ENCODE assay signal across 14 cellular contexts in the genomic region with DNA sequence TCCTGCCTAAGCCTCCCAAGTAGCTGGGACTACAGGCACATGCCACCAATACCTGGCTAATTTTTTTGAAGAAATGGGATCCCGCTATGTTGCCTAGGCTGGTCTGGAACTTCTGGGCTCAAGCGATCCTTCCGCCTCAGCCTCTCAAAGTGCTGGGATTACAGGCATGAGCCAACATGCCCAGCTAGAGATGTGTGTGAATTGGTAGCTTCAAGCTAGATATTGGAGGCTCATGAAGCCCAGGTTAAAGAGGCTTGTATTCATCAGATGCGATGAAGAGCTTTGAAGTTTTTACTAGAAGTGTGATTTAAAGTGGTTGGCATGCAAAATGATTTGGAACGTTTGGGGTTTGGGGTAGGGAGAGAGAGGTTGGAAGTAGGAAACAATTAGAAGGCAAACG. TPM values are rescaled to one million over a fixed set of nuclear protein-coding genes. Genes with fewer than 3 reads are reported as not detected.
DNase-seq lines count a peak whose midpoint lies in the region; ATAC-seq and TF ChIP-seq lines count a peak whose summit lies in the region.
"Had no signal": no experiment of that assay in that cellular context is flagged by ENCODE, and none has a peak within 500 bp of the region (broad histone marks: within the 10 kb centered on the region; RNA-seq: fewer than 3 reads in every experiment).

No MANE protein-coding gene starts in this region.

- peak overlapping the region; percentile 98 for H4K8ac ChIP-seq in IMR-90 (ENCODE audit: low read depth in 2 of 2, low read length in 2 of 2)

- H2BK5ac ChIP-seq in IMR-90 (ENCODE audit: low read depth, low read length, poor library complexity, severe bottlenecking): peak overlapping the region; percentile 100

- peak overlapping the region; percentile 96 for H3K14ac ChIP-seq in IMR-90 (replicated peaks; ENCODE audit: low read depth, low read length)

- H3K56ac ChIP-seq in IMR-90 (ENCODE audit: extremely low read depth, insufficient read depth, low read length): peak overlapping the region; percentile 89

- H2AK5ac ChIP-seq in IMR-90 (ENCODE audit: low read depth, low read length): peak overlapping the region; percentile 100

- in situ Hi-C loops in IMR-90 (cut with MboI; ENCODE audit: low sequenced_read_pairs): no loop called here

- peaks cover 31% of the 10 kb centered on the region for H3K9me1 ChIP-seq in IMR-90 (ENCODE audit: insufficient read depth, low read length)

- TF ChIP-seq CTCF in IMR-90 (conservative IDR thresholded peaks at IDR 0.05; ENCODE audit: low read depth, low read length) (no peak), nephron (IDR thresholded peaks at IDR 0.05; ENCODE audit: unreplicated experiment in 3 of 3) (no peak), BE2C (IDR thresholded peaks at IDR 0.05; ENCODE audit: low read depth, low read length) (no peak), heart left ventricle (IDR thresholded peaks at IDR 0.05) (no peak)

- TF ChIP-seq RAD21 in IMR-90 (IDR thresholded peaks at IDR 0.05; ENCODE audit: low read length): no peak

- no peaks in the 10 kb centered on the region for H3K36me3 ChIP-seq in CD4-positive, CD25-positive, alpha-beta regulatory T cell (ENCODE audit: control insufficient read depth, insufficient read depth, low read length)
- H3K36me3 ChIP-seq in IMR-90 (ENCODE audit: control insufficient read depth, insufficient read depth, low read length) (no peaks in the 10 kb centered on the region), BE2C (no peaks in the 10 kb centered on the region), heart left ventricle (no peaks in the 10 kb centered on the region)
- H3K36me3 ChIP-seq: right atrium auricular region had no signal

- peak overlapping the region; percentile 99 for H3K4ac ChIP-seq in IMR-90 (ENCODE audit: low read depth, low read length)

- peak overlapping the region; percentile 97 for H2BK15ac ChIP-seq in IMR-90 (ENCODE audit: low read depth, low read length)

- H3K27me3 ChIP-seq in CD4-positive, CD25-positive, alpha-beta regulatory T cell (ENCODE audit: control insufficient read depth, insufficient read depth, low read length): no peaks in the 10 kb centered on the region
- H3K27me3 ChIP-seq in IMR-90 (ENCODE audit: control insufficient read depth, insufficient read depth, low read length) (no peaks in the 10 kb centered on the region), BE2C (no peaks in the 10 kb centered on the region), heart left ventricle (no peaks in the 10 kb centered on the region)
- H3K27me3 ChIP-seq: MG63, right atrium auricular region had no signal

- peaks cover 32 to 77% of the 10 kb centered on the region in 2 experiments for H3K79me1 ChIP-seq in IMR-90 (ENCODE audit: low read depth in 1 of 2, low read length in 2 of 2)

- BruUV-seq in IMR-90 (replicated peaks; lab: Mats Ljungman, UMichigan): no TSS peak

- peak overlapping the region; percentile 2 to 83 (median 24) for H3K4me3 Mint-ChIP-seq in CD4-positive, CD25-positive, alpha-beta regulatory T cell
- peak overlapping the region; percentile 64 for H3K4me3 Mint-ChIP-seq in activated naive CD8-positive, alpha-beta T cell treated with anti-CD3 and anti-CD28 coated beads, Interleukin-2, amount 10 ng/mL, durations not matched to agents 7 days and 5 days
- no peak overlapping the region for H3K4me3 Mint-ChIP-seq in nephron

- no peak overlapping the region for H3K9ac ChIP-seq in IMR-90 (ENCODE audit: low read depth, low read length)

- peaks cover 23 to 72% (median 48%) of the 10 kb centered on the region in 4 donors for H3K4me1 Mint-ChIP-seq in CD4-positive, CD25-positive, alpha-beta regulatory T cell
- H3K4me1 Mint-ChIP-seq in activated naive CD8-positive, alpha-beta T cell treated with anti-CD3 and anti-CD28 coated beads, Interleukin-2, amount 10 ng/mL, durations not matched to agents 7 days and 5 days: peaks cover 37% of the 10 kb centered on the region
- peaks cover 45% of the 10 kb centered on the region for H3K4me1 Mint-ChIP-seq in nephron

- no peaks in the 10 kb centered on the region for H4K20me1 ChIP-seq in IMR-90 (ENCODE audit: insufficient read depth, low read length)

- intact Hi-C loops in IMR-90 (cut with micrococcal nuclease) (no loop called here), heart left ventricle (cut with DNase I) (loop anchor here in 1 of 10 donors (10.0 kb wide), 1 partner anchor 382 kb away; no protein-coding TSS in a partner anchor)

- 82 to 100% methylated on average over 1 to 5 of the region's 6 CpGs for WGBS in IMR-90 (ENCODE audit: extremely low coverage in 2 of 2, insufficient read length in 1 of 2), 2 experiments
- WGBS in heart left ventricle, 4 donors: 83 to 87% (median 86%) methylated on average over 6 of the region's 6 CpGs

- no peak for DNase-seq in CD4-positive, CD25-positive, alpha-beta regulatory T cell
- DNase-seq in IMR-90 (no peak), BE2C (no peak), COLO668 (lab: John Stamatoyannopoulos, UW; ENCODE audit: unreplicated experiment) (no peak), heart left ventricle (no peak)
- DNase-seq in activated naive CD8-positive, alpha-beta T cell treated with anti-CD3 and anti-CD28 coated beads, Interleukin-2, amount 10 ng/mL, durations not matched to agents 7 days and 5 days: no peak
- DNase-seq: aorta, DMS53, erythroblast, MG63, NCI-H345, SIG-M5 had no signal

- peaks cover 28% of the 10 kb centered on the region for H3K4me1 ChIP-seq in CD4-positive, CD25-positive, alpha-beta regulatory T cell (ENCODE audit: control insufficient read depth, insufficient read depth, low read length, poor library complexity, severe bottlenecking)
- peaks cover 40% of the 10 kb centered on the region for H3K4me1 ChIP-seq in IMR-90 (ENCODE audit: control insufficient read depth, insufficient read depth, low read length)
- H3K4me1 ChIP-seq in BE2C: no peaks in the 10 kb centered on the region
- H3K4me1 ChIP-seq in heart left ventricle: peaks cover 0 to 64% (median 30%) of the 10 kb centered on the region in 12 donors

- peak overlapping the region; percentile 98 for H2BK20ac ChIP-seq in IMR-90 (ENCODE audit: low read depth, low read length)

- no peak overlapping the region for H3K4me2 ChIP-seq in IMR-90 (ENCODE audit: low read depth, low read length)

- H3K36me3 Mint-ChIP-seq in CD4-positive, CD25-positive, alpha-beta regulatory T cell: no peaks in the 10 kb centered on the region
- no peaks in the 10 kb centered on the region for H3K36me3 Mint-ChIP-seq in activated naive CD8-positive, alpha-beta T cell treated with anti-CD3 and anti-CD28 coated beads, Interleukin-2, amount 10 ng/mL, durations not matched to agents 7 days and 5 days
- H3K36me3 Mint-ChIP-seq in nephron (ENCODE audit: low read depth): no peaks in the 10 kb centered on the region

- H3K18ac ChIP-seq in IMR-90 (ENCODE audit: low read depth, low read length): peak overlapping the region; percentile 75

- H3K23ac ChIP-seq in IMR-90 (ENCODE audit: low read depth, low read length): peak overlapping the region; percentile 97

- CTCF ChIA-PET in IMR-90 (lab: Yijun Ruan, JAX): no interaction called here

- H3K9me3 Mint-ChIP-seq in CD4-positive, CD25-positive, alpha-beta regulatory T cell: no peaks in the 10 kb centered on the region
- no peaks in the 10 kb centered on the region for H3K9me3 Mint-ChIP-seq in activated naive CD8-positive, alpha-beta T cell treated with anti-CD3 and anti-CD28 coated beads, Interleukin-2, amount 10 ng/mL, durations not matched to agents 7 days and 5 days
- no peaks in the 10 kb centered on the region for H3K9me3 Mint-ChIP-seq in nephron

- H3K4me3 ChIP-seq in CD4-positive, CD25-positive, alpha-beta regulatory T cell (ENCODE audit: low read depth, low read length): peak overlapping the region; percentile 56
- no peak overlapping the region for H3K4me3 ChIP-seq in IMR-90 (ENCODE audit: insufficient read depth, low read depth, low read length)
- no peak overlapping the region for H3K4me3 ChIP-seq in BE2C (ENCODE audit: low read depth, low read length)
- H3K4me3 ChIP-seq in heart left ventricle: no peak overlapping the region
- H3K4me3 ChIP-seq: MG63, right atrium auricular region had no signal

- dilution Hi-C loops in IMR-90 (cut with HindIII; ENCODE audit: low sequenced_read_pairs, unreplicated experiment): no loop called here

- no peaks in the 10 kb centered on the region for H3K9me3 ChIP-seq in CD4-positive, CD25-positive, alpha-beta regulatory T cell (ENCODE audit: control insufficient read depth in 2 of 2, low read length in 2 of 2)
- H3K9me3 ChIP-seq in IMR-90 (ENCODE audit: control insufficient read depth, insufficient read depth, low read length) (no peaks in the 10 kb centered on the region), BE2C (no peaks in the 10 kb centered on the region), heart left ventricle (no peaks in the 10 kb centered on the region)
- H3K9me3 ChIP-seq: MG63, right atrium auricular region had no signal

- POLR2A ChIA-PET in IMR-90 (lab: Charles Lee; ENCODE audit: unreplicated experiment): no interaction called here
- POLR2A ChIA-PET in activated naive CD8-positive, alpha-beta T cell treated with anti-CD3 and anti-CD28 coated beads, Interleukin-2, amount 10 ng/mL, durations not matched to agents 7 days and 5 days (lab: Charles Lee): interaction anchor here (0.7 kb wide), 1 partner anchor 19 kb away, joined by 3 read pairs; no protein-coding TSS in a partner anchor

- peak overlapping the region; percentile 85 to 98 (median 86) for H3K27ac Mint-ChIP-seq in CD4-positive, CD25-positive, alpha-beta regulatory T cell
- peak overlapping the region; percentile 71 for H3K27ac Mint-ChIP-seq in activated naive CD8-positive, alpha-beta T cell treated with anti-CD3 and anti-CD28 coated beads, Interleukin-2, amount 10 ng/mL, durations not matched to agents 7 days and 5 days
- H3K27ac Mint-ChIP-seq in nephron: peak overlapping the region; percentile 0 to 21 (median 7)

- ATAC-seq in CD4-positive, CD25-positive, alpha-beta regulatory T cell (ENCODE audit: low read depth in 2 of 2): peak in 1 of 2 donors; percentile 13
- no peak for ATAC-seq in IMR-90 (ENCODE audit: low read depth)
- ATAC-seq in activated naive CD8-positive, alpha-beta T cell treated with anti-CD3 and anti-CD28 coated beads, Interleukin-2, amount 10 ng/mL, durations not matched to agents 7 days and 5 days (ENCODE audit: low read depth): no peak
- no peak for ATAC-seq in heart left ventricle

- TF ChIP-seq POLR2A in IMR-90 (IDR thresholded peaks at IDR 0.05; ENCODE audit: low read depth, low read length): no peak
- no peak for TF ChIP-seq POLR2A in heart left ventricle (IDR thresholded peaks at IDR 0.05)

- H2AFZ ChIP-seq in IMR-90 (replicated peaks; ENCODE audit: low read length, poor library complexity): no peak overlapping the region

- H4K91ac ChIP-seq in IMR-90 (ENCODE audit: insufficient read depth, low read depth, low read length): peak overlapping the region; percentile 99

- H2AK9ac ChIP-seq in IMR-90 (replicated peaks; ENCODE audit: low read depth, low read length, poor library complexity): peak overlapping the region; percentile 87

- no peaks in the 10 kb centered on the region for H3K27me3 Mint-ChIP-seq in CD4-positive, CD25-positive, alpha-beta regulatory T cell
- no peaks in the 10 kb centered on the region for H3K27me3 Mint-ChIP-seq in activated naive CD8-positive, alpha-beta T cell treated with anti-CD3 and anti-CD28 coated beads, Interleukin-2, amount 10 ng/mL, durations not matched to agents 7 days and 5 days
- no peaks in the 10 kb centered on the region for H3K27me3 Mint-ChIP-seq in nephron (ENCODE audit: low read depth)

- peak overlapping the region; percentile 98 for H2BK120ac ChIP-seq in IMR-90 (ENCODE audit: low read depth, low read length)

- peak overlapping the region; percentile 62 for H3K27ac ChIP-seq in CD4-positive, CD25-positive, alpha-beta regulatory T cell (ENCODE audit: insufficient read depth, low read length, poor library complexity, severe bottlenecking)
- H3K27ac ChIP-seq in IMR-90 (ENCODE audit: insufficient read depth, low read length) (peak overlapping the region; percentile 87), heart left ventricle (peak overlapping the region in 1 of 12 donors; percentile 25)

- peak overlapping the region; percentile 74 for H4K5ac ChIP-seq in IMR-90 (ENCODE audit: low read depth, low read length)

RNA-seq across cellular contexts. Expression of a gene that starts 19.6 kb away (rescaled TPM):
- total RNA-seq in CD4-positive, CD25-positive, alpha-beta regulatory T cell: 31.6 TPM
- polyA plus RNA-seq in CD4-positive, CD25-positive, alpha-beta regulatory T cell: 10 to 100 TPM; 16.4 to 20.0 (median 18.5) TPM
- total RNA-seq in IMR-90 (2012; rRNA removed) (151 and 181 TPM in 2 replicates), heart left ventricle (100 to 1,000 TPM in 1 of 9 donors, 10 to 100 TPM in 8; 41.2 to 137 (median 52.1) TPM)
- polyA plus RNA-seq in IMR-90 (2012; rRNA removed) (56.5 and 59.0 TPM in 2 replicates), heart left ventricle (10 to 100 TPM; 15.0 to 73.9 TPM)
- polyA plus RNA-seq in IMR-90 (2012; cell fraction: cytosol; rRNA removed): 34.7 and 46.5 TPM in 2 replicates
- polyA plus RNA-seq in IMR-90 (2012; cell fraction: nucleus; rRNA removed; ENCODE audit: low replicate concordance): 36.3 and 38.6 TPM in 2 replicates
- total RNA-seq in activated naive CD8-positive, alpha-beta T cell treated with anti-CD3 and anti-CD28 coated beads, Interleukin-2, amount 10 ng/mL, durations not matched to agents 7 days and 5 days: 10 to 100 TPM; 41.3 to 43.4 TPM
- polyA plus RNA-seq in BE2C (2012; ENCODE audit: insufficient read depth, insufficient read length, low read depth): 12.4 TPM

RNA-seq across cellular contexts. Expression of a gene that starts 42.1 kb away (rescaled TPM):
- total RNA-seq in CD4-positive, CD25-positive, alpha-beta regulatory T cell: 26.9 TPM
- 10 to 100 TPM; 48.5 to 61.9 (median 54.5) TPM for polyA plus RNA-seq in CD4-positive, CD25-positive, alpha-beta regulatory T cell
- total RNA-seq in IMR-90 (2012; rRNA removed): 61.4 and 68.3 TPM in 2 replicates
- polyA plus RNA-seq in IMR-90 (2012; rRNA removed): 64.6 and 69.7 TPM in 2 replicates
- 50.9 and 61.4 TPM in 2 replicates for polyA plus RNA-seq in IMR-90 (2012; cell fraction: cytosol; rRNA removed)
- 47.0 and 55.4 TPM in 2 replicates for polyA plus RNA-seq in IMR-90 (2012; cell fraction: nucleus; rRNA removed; ENCODE audit: low replicate concordance)
- total RNA-seq in activated naive CD8-positive, alpha-beta T cell treated with anti-CD3 and anti-CD28 coated beads, Interleukin-2, amount 10 ng/mL, durations not matched to agents 7 days and 5 days: 10 to 100 TPM; 43.9 to 49.2 TPM
- 118 TPM for polyA plus RNA-seq in BE2C (2012; ENCODE audit: insufficient read depth, insufficient read length, low read depth)
- total RNA-seq in heart left ventricle: 10 to 100 TPM; 16.2 to 30.1 (median 22.7) TPM
- polyA plus RNA-seq in heart left ventricle: 10 to 100 TPM; 12.2 to 22.3 TPM

Comparison
In these comparisons a context has a peak if more than half of its experiments do, and no peak if none do; other contexts are left out.
1. H3K27ac Mint-ChIP-seq: peak in every context shown above with its lines; median percentile 86 in CD4-positive, CD25-positive, alpha-beta regulatory T cell; 71 in activated naive CD8-positive, alpha-beta T cell treated with anti-CD3 and anti-CD28 coated beads, Interleukin-2, amount 10 ng/mL, durations not matched to agents 7 days and 5 days; 7 in nephron.
2. H3K4me3 Mint-ChIP-seq: peak in CD4-positive, CD25-positive, alpha-beta regulatory T cell (4 of 4) and activated naive CD8-positive, alpha-beta T cell treated with anti-CD3 and anti-CD28 coated beads, Interleukin-2, amount 10 ng/mL, durations not matched to agents 7 days and 5 days (single experiment); none in nephron (0 of 3).